In the genomic region with DNA sequence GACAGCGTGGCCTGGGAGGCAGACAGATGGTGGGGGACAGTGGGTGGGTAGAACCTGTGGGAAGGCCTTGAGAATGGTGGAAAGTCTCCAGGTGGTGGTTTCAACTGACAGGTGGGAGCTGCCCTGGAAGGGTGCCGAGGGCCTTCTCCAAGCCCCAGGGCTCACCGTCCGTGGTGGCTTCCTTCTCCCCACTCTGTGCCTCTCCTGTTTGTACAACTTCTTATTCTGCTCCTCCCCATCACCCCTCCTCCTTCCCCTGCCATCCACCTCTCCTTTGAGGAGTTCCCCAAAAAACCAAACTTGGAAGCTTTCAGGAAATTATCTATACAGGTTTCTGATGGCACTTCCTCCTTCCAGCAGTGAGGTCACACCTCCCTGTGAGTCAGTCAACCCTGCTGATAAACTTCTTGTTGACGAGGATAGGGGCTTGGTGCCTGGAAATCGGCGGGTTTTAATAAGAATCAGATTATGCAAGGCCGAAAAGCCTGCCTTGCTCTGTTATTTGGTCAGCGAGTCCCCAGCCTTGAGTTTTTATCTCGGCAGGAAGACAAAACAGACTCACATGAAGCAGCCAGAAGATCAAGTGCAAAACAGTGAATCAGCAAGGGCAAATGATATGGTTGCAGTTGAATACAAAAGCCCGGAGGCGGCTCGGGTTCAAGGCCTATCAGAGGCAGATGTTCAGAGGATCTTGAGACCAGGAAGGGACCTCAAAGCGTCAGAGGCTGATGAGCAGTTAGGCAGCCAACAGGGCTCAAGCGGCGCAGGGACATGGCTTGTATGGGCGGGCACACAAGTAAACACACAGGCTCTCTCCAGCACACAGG, we compare ENCODE assay signal across 1 cellular context.
TF ChIP-seq lines count a peak whose summit lies in the region.

No MANE protein-coding gene starts in this region.

TF ChIP-seq in K562, 482 proteins besides CTCF, POLR2A, EP300 and RAD21 (continued from another document and continues in another):
- TF ChIP-seq ETV6 (IDR thresholded peaks at IDR 0.05; ENCODE audit: borderline replicate concordance in 1 of 2, low read depth in 2 of 2, low read length in 1 of 2) (peak in 1 of 2 experiments; percentile 85; a peak in 3 of 4 replicates), ETV6 (CRISPR knock-in tag; IDR thresholded peaks at IDR 0.05; ENCODE audit: borderline replicate concordance) (no peak), NRF1 (conservative IDR thresholded peaks at IDR 0.05 in 1 of 2, IDR thresholded peaks at IDR 0.05 in 1 of 2) (peak; percentile 82 to 84), SPI1 (IDR thresholded peaks at IDR 0.05; ENCODE audit: borderline replicate concordance, low read depth, low read length) (peak; percentile 99), ZNF589 (CRISPR knock-in tag; IDR thresholded peaks at IDR 0.05; ENCODE audit: low read depth) (peak; percentile 57), SAP30 (IDR thresholded peaks at IDR 0.05; ENCODE audit: borderline replicate concordance, insufficient read depth, low read depth, low read length, poor library complexity, severe bottlenecking) (no peak), RBFOX2 (IDR thresholded peaks at IDR 0.05; ENCODE audit: low read depth, low read length) (peak; percentile 63), ZNF134 (CRISPR knock-in tag; conservative IDR thresholded peaks at IDR 0.05) (no peak), SETDB1 (IDR thresholded peaks at IDR 0.05; ENCODE audit: low read length) (no peak), ZNF586 (CRISPR knock-in tag; conservative IDR thresholded peaks at IDR 0.05) (no peak), RFX1 (IDR thresholded peaks at IDR 0.05) (no peak), ZNF785 (CRISPR knock-in tag; IDR thresholded peaks at IDR 0.05) (no peak), TAL1 (IDR thresholded peaks at IDR 0.05) (peak; percentile 82), ETV5 (CRISPR knock-in tag; IDR thresholded peaks at IDR 0.05; ENCODE audit: low read depth) (peak; percentile 83), PRPF4 (IDR thresholded peaks at IDR 0.05; ENCODE audit: insufficient read depth, low read depth, low read length, poor library complexity, severe bottlenecking) (no peak), MAZ (CRISPR knock-in tag; conservative IDR thresholded peaks at IDR 0.05 in 1 of 2, IDR thresholded peaks at IDR 0.05 in 1 of 2) (peak in 1 of 2 experiments; percentile 73; a peak in 2 of 4 replicates), TOE1 (IDR thresholded peaks at IDR 0.05; ENCODE audit: borderline replicate concordance) (peak; percentile 32; the same call in 1 of the 2 replicates), TOE1 (CRISPR knock-in tag; IDR thresholded peaks at IDR 0.05; ENCODE audit: borderline replicate concordance, low read depth) (no peak), STAT5A (IDR thresholded peaks at IDR 0.05; ENCODE audit: borderline replicate concordance, low read length) (peak; percentile 81), MAFG (tag; conservative IDR thresholded peaks at IDR 0.05) (peak; percentile 78), GATA2 (CRISPR knock-in tag; IDR thresholded peaks at IDR 0.05) (peak; percentile 78), NBN (IDR thresholded peaks at IDR 0.05; ENCODE audit: low read depth) (peak; percentile 90), BACH1 (tag; IDR thresholded peaks at IDR 0.05) (peak; percentile 84), SRSF7 (optimal IDR thresholded peaks at IDR 0.05; ENCODE audit: low read depth, low read length) (no peak), ZKSCAN1 (IDR thresholded peaks at IDR 0.05; ENCODE audit: low read depth, low read length) (peak; percentile 60; the same call in 1 of the 2 replicates), NR2F6 (CRISPR knock-in tag; IDR thresholded peaks at IDR 0.05) (0 out of 2 replicates have a peak, but pooled peaks have one; percentile 52), ZFX (CRISPR knock-in tag; IDR thresholded peaks at IDR 0.05) (peak; percentile 65), GATAD2A (IDR thresholded peaks at IDR 0.05) (peak; percentile 39; the same call in 1 of the 2 replicates), ZNF408 (CRISPR knock-in tag; IDR thresholded peaks at IDR 0.05; ENCODE audit: low read depth) (no peak), LEF1 (IDR thresholded peaks at IDR 0.05) (peak; percentile 90), ZNF239 (CRISPR knock-in tag; IDR thresholded peaks at IDR 0.05) (no peak), MXI1 (IDR thresholded peaks at IDR 0.05; ENCODE audit: low read depth, low read length) (0 out of 2 replicates have a peak, but pooled peaks have one; percentile 39), NFE2 (IDR thresholded peaks at IDR 0.05; ENCODE audit: low read depth) (peak; percentile 86), FOXK1 (CRISPR knock-in tag; IDR thresholded peaks at IDR 0.05; ENCODE audit: borderline replicate concordance) (no peak), TCFL5 (CRISPR knock-in tag; conservative IDR thresholded peaks at IDR 0.05) (no peak), WHSC1 (IDR thresholded peaks at IDR 0.05; ENCODE audit: low read length) (no peak), RFX5 (IDR thresholded peaks at IDR 0.05; ENCODE audit: low read depth, low read length) (0 out of 2 replicates have a peak, but pooled peaks have one; percentile 31), SRSF9 (IDR thresholded peaks at IDR 0.05; ENCODE audit: borderline replicate concordance, low read depth, low read length) (no peak), HNRNPUL1 (IDR thresholded peaks at IDR 0.05; ENCODE audit: low read length) (0 out of 2 replicates have a peak, but pooled peaks have one; percentile 47), KAT8 (IDR thresholded peaks at IDR 0.05; ENCODE audit: low read depth) (no peak), ZNF444 (CRISPR knock-in tag; IDR thresholded peaks at IDR 0.05) (no peak), CCNT2 (IDR thresholded peaks at IDR 0.05; ENCODE audit: borderline replicate concordance, extremely low read depth, insufficient read length, low read depth, low read length) (peak; percentile 71), SOX6 (IDR thresholded peaks at IDR 0.05) (peak; percentile 98), CTBP1 (IDR thresholded peaks at IDR 0.05; ENCODE audit: borderline replicate concordance) (peak; percentile 78; the same call in 1 of the 2 replicates), HNRNPLL (IDR thresholded peaks at IDR 0.05; ENCODE audit: low read depth, low read length, poor library complexity, severe bottlenecking) (no peak), KAT7 (CRISPR knock-in tag; IDR thresholded peaks at IDR 0.05; ENCODE audit: borderline replicate concordance) (no peak), ZNF133 (CRISPR knock-in tag; IDR thresholded peaks at IDR 0.05) (no peak), MTA3 (IDR thresholded peaks at IDR 0.05; ENCODE audit: borderline replicate concordance) (peak; percentile 76; the same call in 1 of the 2 replicates), TAF7 (tag; IDR thresholded peaks at IDR 0.05) (no peak), ZNF263 (CRISPR knock-in tag; IDR thresholded peaks at IDR 0.05; ENCODE audit: borderline replicate concordance) (peak; percentile 62; the same call in 1 of the 2 replicates), FOXK2 (conservative IDR thresholded peaks at IDR 0.05 in 1 of 2, IDR thresholded peaks at IDR 0.05 in 1 of 2; ENCODE audit: low read depth in 2 of 2) (peak; percentile 90 to 92)
- TF ChIP-seq, protein P1, sequence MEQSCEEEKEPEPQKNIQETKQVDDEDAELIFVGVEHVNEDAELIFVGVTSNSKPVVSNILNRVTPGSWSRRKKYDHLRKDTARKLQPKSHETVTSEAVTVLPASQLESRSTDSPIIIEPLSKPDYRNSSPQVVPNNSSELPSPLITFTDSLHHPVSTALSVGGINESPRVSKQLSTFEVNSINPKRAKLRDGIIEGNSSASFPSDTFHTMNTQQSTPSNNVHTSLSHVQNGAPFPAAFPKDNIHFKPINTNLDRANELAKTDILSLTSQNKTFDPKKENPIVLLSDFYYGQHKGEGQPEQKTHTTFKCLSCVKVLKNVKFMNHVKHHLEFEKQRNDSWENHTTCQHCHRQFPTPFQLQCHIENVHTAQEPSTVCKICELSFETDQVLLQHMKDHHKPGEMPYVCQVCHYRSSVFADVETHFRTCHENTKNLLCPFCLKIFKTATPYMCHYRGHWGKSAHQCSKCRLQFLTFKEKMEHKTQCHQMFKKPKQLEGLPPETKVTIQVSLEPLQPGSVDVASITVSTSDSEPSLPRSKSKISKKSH (CRISPR knock-in tag; IDR thresholded peaks at IDR 0.05): no peak
- TF ChIP-seq, protein P2, sequence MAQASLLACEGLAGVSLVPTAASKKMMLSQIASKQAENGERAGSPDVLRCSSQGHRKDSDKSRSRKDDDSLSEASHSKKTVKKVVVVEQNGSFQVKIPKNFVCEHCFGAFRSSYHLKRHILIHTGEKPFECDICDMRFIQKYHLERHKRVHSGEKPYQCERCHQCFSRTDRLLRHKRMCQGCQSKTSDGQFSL (CRISPR knock-in tag; IDR thresholded peaks at IDR 0.05): 0 out of 2 replicates have a peak, but pooled peaks have one; percentile 39
- TF ChIP-seq, protein P2 (tag; IDR thresholded peaks at IDR 0.05): no peak
- TF ChIP-seq, protein P3, sequence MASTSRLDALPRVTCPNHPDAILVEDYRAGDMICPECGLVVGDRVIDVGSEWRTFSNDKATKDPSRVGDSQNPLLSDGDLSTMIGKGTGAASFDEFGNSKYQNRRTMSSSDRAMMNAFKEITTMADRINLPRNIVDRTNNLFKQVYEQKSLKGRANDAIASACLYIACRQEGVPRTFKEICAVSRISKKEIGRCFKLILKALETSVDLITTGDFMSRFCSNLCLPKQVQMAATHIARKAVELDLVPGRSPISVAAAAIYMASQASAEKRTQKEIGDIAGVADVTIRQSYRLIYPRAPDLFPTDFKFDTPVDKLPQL (IDR thresholded peaks at IDR 0.05; ENCODE audit: extremely low read depth, insufficient read length): no peak
- TF ChIP-seq, protein P4, sequence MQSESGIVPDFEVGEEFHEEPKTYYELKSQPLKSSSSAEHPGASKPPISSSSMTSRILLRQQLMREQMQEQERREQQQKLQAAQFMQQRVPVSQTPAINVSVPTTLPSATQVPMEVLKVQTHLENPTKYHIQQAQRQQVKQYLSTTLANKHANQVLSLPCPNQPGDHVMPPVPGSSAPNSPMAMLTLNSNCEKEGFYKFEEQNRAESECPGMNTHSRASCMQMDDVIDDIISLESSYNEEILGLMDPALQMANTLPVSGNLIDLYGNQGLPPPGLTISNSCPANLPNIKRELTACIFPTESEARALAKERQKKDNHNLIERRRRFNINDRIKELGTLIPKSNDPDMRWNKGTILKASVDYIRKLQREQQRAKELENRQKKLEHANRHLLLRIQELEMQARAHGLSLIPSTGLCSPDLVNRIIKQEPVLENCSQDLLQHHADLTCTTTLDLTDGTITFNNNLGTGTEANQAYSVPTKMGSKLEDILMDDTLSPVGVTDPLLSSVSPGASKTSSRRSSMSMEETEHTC (IDR thresholded peaks at IDR 0.05): no peak
- TF ChIP-seq, protein P5, sequence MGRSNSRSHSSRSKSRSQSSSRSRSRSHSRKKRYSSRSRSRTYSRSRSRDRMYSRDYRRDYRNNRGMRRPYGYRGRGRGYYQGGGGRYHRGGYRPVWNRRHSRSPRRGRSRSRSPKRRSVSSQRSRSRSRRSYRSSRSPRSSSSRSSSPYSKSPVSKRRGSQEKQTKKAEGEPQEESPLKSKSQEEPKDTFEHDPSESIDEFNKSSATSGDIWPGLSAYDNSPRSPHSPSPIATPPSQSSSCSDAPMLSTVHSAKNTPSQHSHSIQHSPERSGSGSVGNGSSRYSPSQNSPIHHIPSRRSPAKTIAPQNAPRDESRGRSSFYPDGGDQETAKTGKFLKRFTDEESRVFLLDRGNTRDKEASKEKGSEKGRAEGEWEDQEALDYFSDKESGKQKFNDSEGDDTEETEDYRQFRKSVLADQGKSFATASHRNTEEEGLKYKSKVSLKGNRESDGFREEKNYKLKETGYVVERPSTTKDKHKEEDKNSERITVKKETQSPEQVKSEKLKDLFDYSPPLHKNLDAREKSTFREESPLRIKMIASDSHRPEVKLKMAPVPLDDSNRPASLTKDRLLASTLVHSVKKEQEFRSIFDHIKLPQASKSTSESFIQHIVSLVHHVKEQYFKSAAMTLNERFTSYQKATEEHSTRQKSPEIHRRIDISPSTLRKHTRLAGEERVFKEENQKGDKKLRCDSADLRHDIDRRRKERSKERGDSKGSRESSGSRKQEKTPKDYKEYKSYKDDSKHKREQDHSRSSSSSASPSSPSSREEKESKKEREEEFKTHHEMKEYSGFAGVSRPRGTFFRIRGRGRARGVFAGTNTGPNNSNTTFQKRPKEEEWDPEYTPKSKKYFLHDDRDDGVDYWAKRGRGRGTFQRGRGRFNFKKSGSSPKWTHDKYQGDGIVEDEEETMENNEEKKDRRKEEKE (IDR thresholded peaks at IDR 0.05; ENCODE audit: borderline replicate concordance in 1 of 2, control insufficient read depth in 1 of 2, low read depth in 2 of 2, low read length in 1 of 2): no peak
- TF ChIP-seq, protein P6, sequence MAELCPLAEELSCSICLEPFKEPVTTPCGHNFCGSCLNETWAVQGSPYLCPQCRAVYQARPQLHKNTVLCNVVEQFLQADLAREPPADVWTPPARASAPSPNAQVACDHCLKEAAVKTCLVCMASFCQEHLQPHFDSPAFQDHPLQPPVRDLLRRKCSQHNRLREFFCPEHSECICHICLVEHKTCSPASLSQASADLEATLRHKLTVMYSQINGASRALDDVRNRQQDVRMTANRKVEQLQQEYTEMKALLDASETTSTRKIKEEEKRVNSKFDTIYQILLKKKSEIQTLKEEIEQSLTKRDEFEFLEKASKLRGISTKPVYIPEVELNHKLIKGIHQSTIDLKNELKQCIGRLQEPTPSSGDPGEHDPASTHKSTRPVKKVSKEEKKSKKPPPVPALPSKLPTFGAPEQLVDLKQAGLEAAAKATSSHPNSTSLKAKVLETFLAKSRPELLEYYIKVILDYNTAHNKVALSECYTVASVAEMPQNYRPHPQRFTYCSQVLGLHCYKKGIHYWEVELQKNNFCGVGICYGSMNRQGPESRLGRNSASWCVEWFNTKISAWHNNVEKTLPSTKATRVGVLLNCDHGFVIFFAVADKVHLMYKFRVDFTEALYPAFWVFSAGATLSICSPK (IDR thresholded peaks at IDR 0.05; ENCODE audit: borderline replicate concordance): no peak
- TF ChIP-seq, protein P7, sequence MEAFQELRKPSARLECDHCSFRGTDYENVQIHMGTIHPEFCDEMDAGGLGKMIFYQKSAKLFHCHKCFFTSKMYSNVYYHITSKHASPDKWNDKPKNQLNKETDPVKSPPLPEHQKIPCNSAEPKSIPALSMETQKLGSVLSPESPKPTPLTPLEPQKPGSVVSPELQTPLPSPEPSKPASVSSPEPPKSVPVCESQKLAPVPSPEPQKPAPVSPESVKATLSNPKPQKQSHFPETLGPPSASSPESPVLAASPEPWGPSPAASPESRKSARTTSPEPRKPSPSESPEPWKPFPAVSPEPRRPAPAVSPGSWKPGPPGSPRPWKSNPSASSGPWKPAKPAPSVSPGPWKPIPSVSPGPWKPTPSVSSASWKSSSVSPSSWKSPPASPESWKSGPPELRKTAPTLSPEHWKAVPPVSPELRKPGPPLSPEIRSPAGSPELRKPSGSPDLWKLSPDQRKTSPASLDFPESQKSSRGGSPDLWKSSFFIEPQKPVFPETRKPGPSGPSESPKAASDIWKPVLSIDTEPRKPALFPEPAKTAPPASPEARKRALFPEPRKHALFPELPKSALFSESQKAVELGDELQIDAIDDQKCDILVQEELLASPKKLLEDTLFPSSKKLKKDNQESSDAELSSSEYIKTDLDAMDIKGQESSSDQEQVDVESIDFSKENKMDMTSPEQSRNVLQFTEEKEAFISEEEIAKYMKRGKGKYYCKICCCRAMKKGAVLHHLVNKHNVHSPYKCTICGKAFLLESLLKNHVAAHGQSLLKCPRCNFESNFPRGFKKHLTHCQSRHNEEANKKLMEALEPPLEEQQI (IDR thresholded peaks at IDR 0.05): no peak
